Comparison of ENCODE assay signal across 1 cellular context in genomic region chr3:71185733-71186455, GRCh38.
TF ChIP-seq lines count a peak whose summit lies in the region.

No MANE protein-coding gene starts in this region.

TF ChIP-seq in K562, 482 proteins besides CTCF, POLR2A, EP300 and RAD21 (continued from another document and continues in another):
- no peak for TF ChIP-seq RERE (CRISPR knock-in tag; IDR thresholded peaks at IDR 0.05; ENCODE audit: borderline replicate concordance)
- no peak for TF ChIP-seq ZNF263 (CRISPR knock-in tag; IDR thresholded peaks at IDR 0.05; ENCODE audit: borderline replicate concordance)
- TF ChIP-seq SMAD1 (IDR thresholded peaks at IDR 0.05; ENCODE audit: low read depth, low read length, partially characterized antibody): peak; percentile 44
- TF ChIP-seq ESRRA (IDR thresholded peaks at IDR 0.05; ENCODE audit: borderline replicate concordance, low read depth): no peak
- TF ChIP-seq TEAD2 (tag; IDR thresholded peaks at IDR 0.05): no peak
- TF ChIP-seq ZNF766 (CRISPR knock-in tag; conservative IDR thresholded peaks at IDR 0.05): no peak
- no peak for TF ChIP-seq GTF2B (IDR thresholded peaks at IDR 0.05; ENCODE audit: extremely low read depth, insufficient read length)
- TF ChIP-seq CTCFL (IDR thresholded peaks at IDR 0.05; ENCODE audit: borderline replicate concordance, insufficient read depth, low read depth, low read length, poor library complexity, severe bottlenecking): no peak
- TF ChIP-seq MXD1 (CRISPR knock-in tag; IDR thresholded peaks at IDR 0.05; ENCODE audit: borderline replicate concordance, poor library complexity, severe bottlenecking): no peak
- TF ChIP-seq TFAM (CRISPR knock-in tag; conservative IDR thresholded peaks at IDR 0.05): no peak
- no peak for TF ChIP-seq CEBPG (CRISPR knock-in tag; IDR thresholded peaks at IDR 0.05)
- no peak; a peak in 1 of 4 replicates for TF ChIP-seq CEBPG (tag; conservative IDR thresholded peaks at IDR 0.05 in 1 of 2, IDR thresholded peaks at IDR 0.05 in 1 of 2)
- TF ChIP-seq ZBTB43 (CRISPR knock-in tag; IDR thresholded peaks at IDR 0.05): no peak
- TF ChIP-seq FIP1L1 (IDR thresholded peaks at IDR 0.05; ENCODE audit: low read depth, low read length, poor library complexity, severe bottlenecking): no peak
- no peak for TF ChIP-seq BHLHE40 (IDR thresholded peaks at IDR 0.05; ENCODE audit: low read length)
- TF ChIP-seq BDP1 (IDR thresholded peaks at IDR 0.05; ENCODE audit: insufficient read depth, insufficient read length): no peak
- TF ChIP-seq, protein P1, sequence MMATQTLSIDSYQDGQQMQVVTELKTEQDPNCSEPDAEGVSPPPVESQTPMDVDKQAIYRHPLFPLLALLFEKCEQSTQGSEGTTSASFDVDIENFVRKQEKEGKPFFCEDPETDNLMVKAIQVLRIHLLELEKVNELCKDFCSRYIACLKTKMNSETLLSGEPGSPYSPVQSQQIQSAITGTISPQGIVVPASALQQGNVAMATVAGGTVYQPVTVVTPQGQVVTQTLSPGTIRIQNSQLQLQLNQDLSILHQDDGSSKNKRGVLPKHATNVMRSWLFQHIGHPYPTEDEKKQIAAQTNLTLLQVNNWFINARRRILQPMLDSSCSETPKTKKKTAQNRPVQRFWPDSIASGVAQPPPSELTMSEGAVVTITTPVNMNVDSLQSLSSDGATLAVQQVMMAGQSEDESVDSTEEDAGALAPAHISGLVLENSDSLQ (IDR thresholded peaks at IDR 0.05): peak; percentile 69
- peak; percentile 44; the same call in 1 of the 2 replicates for TF ChIP-seq CBFA2T3 (IDR thresholded peaks at IDR 0.05)
- TF ChIP-seq, protein P2, sequence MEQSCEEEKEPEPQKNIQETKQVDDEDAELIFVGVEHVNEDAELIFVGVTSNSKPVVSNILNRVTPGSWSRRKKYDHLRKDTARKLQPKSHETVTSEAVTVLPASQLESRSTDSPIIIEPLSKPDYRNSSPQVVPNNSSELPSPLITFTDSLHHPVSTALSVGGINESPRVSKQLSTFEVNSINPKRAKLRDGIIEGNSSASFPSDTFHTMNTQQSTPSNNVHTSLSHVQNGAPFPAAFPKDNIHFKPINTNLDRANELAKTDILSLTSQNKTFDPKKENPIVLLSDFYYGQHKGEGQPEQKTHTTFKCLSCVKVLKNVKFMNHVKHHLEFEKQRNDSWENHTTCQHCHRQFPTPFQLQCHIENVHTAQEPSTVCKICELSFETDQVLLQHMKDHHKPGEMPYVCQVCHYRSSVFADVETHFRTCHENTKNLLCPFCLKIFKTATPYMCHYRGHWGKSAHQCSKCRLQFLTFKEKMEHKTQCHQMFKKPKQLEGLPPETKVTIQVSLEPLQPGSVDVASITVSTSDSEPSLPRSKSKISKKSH (CRISPR knock-in tag; IDR thresholded peaks at IDR 0.05): no peak
- no peak for TF ChIP-seq XRCC3 (IDR thresholded peaks at IDR 0.05)
- TF ChIP-seq UBTF (IDR thresholded peaks at IDR 0.05; ENCODE audit: borderline replicate concordance in 1 of 2, low read depth in 2 of 2, low read length in 2 of 2): no peak
- TF ChIP-seq CBFA2T2 (conservative IDR thresholded peaks at IDR 0.05): 0 out of 2 replicates have a peak, but pooled peaks have one; percentile 10
- TF ChIP-seq, protein P3, sequence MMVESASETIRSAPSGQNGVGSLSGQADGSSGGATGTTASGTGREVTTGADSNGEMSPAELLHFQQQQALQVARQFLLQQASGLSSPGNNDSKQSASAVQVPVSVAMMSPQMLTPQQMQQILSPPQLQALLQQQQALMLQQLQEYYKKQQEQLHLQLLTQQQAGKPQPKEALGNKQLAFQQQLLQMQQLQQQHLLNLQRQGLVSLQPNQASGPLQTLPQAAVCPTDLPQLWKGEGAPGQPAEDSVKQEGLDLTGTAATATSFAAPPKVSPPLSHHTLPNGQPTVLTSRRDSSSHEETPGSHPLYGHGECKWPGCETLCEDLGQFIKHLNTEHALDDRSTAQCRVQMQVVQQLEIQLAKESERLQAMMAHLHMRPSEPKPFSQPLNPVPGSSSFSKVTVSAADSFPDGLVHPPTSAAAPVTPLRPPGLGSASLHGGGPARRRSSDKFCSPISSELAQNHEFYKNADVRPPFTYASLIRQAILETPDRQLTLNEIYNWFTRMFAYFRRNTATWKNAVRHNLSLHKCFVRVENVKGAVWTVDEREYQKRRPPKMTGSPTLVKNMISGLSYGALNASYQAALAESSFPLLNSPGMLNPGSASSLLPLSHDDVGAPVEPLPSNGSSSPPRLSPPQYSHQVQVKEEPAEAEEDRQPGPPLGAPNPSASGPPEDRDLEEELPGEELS (CRISPR knock-in tag; IDR thresholded peaks at IDR 0.05; ENCODE audit: borderline replicate concordance): no peak
- TF ChIP-seq, protein P4, sequence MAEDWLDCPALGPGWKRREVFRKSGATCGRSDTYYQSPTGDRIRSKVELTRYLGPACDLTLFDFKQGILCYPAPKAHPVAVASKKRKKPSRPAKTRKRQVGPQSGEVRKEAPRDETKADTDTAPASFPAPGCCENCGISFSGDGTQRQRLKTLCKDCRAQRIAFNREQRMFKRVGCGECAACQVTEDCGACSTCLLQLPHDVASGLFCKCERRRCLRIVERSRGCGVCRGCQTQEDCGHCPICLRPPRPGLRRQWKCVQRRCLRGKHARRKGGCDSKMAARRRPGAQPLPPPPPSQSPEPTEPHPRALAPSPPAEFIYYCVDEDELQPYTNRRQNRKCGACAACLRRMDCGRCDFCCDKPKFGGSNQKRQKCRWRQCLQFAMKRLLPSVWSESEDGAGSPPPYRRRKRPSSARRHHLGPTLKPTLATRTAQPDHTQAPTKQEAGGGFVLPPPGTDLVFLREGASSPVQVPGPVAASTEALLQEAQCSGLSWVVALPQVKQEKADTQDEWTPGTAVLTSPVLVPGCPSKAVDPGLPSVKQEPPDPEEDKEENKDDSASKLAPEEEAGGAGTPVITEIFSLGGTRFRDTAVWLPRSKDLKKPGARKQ (CRISPR knock-in tag; IDR thresholded peaks at IDR 0.05): no peak
- TF ChIP-seq FOSL1 (tag; conservative IDR thresholded peaks at IDR 0.05): peak; percentile 75
- TF ChIP-seq, protein P5, sequence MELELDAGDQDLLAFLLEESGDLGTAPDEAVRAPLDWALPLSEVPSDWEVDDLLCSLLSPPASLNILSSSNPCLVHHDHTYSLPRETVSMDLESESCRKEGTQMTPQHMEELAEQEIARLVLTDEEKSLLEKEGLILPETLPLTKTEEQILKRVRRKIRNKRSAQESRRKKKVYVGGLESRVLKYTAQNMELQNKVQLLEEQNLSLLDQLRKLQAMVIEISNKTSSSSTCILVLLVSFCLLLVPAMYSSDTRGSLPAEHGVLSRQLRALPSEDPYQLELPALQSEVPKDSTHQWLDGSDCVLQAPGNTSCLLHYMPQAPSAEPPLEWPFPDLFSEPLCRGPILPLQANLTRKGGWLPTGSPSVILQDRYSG (tag; conservative IDR thresholded peaks at IDR 0.05; ENCODE audit: low read depth): no peak
- peak; percentile 52 for TF ChIP-seq MEIS2 (IDR thresholded peaks at IDR 0.05; ENCODE audit: partially characterized antibody)
- no peak for TF ChIP-seq SRSF3 (IDR thresholded peaks at IDR 0.05; ENCODE audit: insufficient read depth, low read length)
- no peak for TF ChIP-seq NFE2 (IDR thresholded peaks at IDR 0.05; ENCODE audit: low read depth)
- TF ChIP-seq SREBF2 (CRISPR knock-in tag; IDR thresholded peaks at IDR 0.05): no peak
- no peak for TF ChIP-seq NONO (IDR thresholded peaks at IDR 0.05; ENCODE audit: low read depth in 2 of 2, low read length in 1 of 2)
- TF ChIP-seq NCOA6 (IDR thresholded peaks at IDR 0.05): no peak
- no peak for TF ChIP-seq XRCC5 (IDR thresholded peaks at IDR 0.05; ENCODE audit: low read depth, low read length)
- no peak for TF ChIP-seq ZNF217 (CRISPR knock-in tag; IDR thresholded peaks at IDR 0.05)
- no peak for TF ChIP-seq KAT7 (CRISPR knock-in tag; IDR thresholded peaks at IDR 0.05; ENCODE audit: borderline replicate concordance)
- TF ChIP-seq VEZF1 (CRISPR knock-in tag; IDR thresholded peaks at IDR 0.05): no peak
- TF ChIP-seq HNRNPUL1 (IDR thresholded peaks at IDR 0.05; ENCODE audit: low read length): no peak
